9 cellular contexts compared by ENCODE assay signal in the genomic region with DNA sequence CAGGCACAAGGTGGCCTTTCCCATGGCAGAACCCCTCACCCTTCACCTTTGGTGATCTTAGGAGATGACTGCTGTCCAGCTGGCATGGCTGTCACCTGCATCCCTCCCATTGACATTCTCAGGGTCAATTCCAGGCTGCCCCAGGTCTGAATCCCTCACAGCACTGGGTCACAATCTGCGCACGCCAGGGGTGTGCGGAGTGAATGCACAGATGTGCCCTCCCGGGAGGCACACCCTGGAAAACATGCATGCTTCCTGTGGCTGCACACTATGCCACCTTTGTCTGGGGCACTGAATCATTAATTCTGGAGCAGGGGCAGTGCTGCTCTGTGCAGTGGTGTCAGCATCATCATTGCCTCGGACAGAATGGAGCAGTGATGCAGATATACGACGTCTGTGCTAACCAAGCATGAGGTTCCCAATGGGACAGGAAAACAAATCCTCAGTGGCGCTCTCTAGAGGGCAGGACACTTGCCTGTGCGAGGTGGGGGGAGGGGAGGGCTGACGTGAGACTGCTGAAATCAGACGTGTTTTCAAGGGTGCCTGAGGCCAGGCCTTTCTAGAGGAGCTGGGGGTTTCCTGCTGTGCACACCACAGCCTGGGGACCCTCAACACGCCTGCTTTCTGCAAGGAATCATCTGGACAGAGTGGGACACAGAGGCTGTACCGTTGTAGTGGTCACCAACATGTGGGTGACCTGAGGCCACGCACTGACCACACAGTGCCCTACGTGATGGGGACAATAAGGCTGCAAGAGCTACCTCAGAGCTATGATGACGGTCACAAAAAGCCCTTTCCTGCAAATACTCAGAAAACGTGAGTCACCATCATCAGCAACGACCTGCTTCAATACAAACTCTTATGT.
A peak's percentile ranks its signal among the peaks of the same experiment; 100 is the strongest.
DNase-seq lines count a peak whose midpoint lies in the region; ATAC-seq and TF ChIP-seq lines count a peak whose summit lies in the region.
"Had no signal": no experiment of that assay in that cellular context is flagged by ENCODE, and none has a peak within 500 bp of the region (broad histone marks: within the 10 kb centered on the region; RNA-seq: fewer than 3 reads in every experiment).

No MANE protein-coding gene starts in this region.

- no peak overlapping the region for H2BK5ac ChIP-seq in H9 (ENCODE audit: insufficient read length, low read length)

- no peaks in the 10 kb centered on the region for H3K4me1 ChIP-seq in H9 (ENCODE audit: insufficient read depth, low read length)
- H3K4me1 ChIP-seq in neural progenitor cell = peaks cover 10% of the 10 kb centered on the region

- no peak overlapping the region for H2BK12ac ChIP-seq in H9 (ENCODE audit: insufficient read length, low read depth, low read length)

- H4K20me1 ChIP-seq in H9 (ENCODE audit: control insufficient read depth, insufficient read depth, insufficient read length) (no peaks in the 10 kb centered on the region), neural progenitor cell (ENCODE audit: low read depth) (peaks cover 26% of the 10 kb centered on the region)

- H3K4me3 ChIP-seq in neural progenitor cell = no peak overlapping the region

- H3K18ac ChIP-seq in H9 (ENCODE audit: insufficient read length, low read depth, low read length) = no peak overlapping the region

- no peak overlapping the region for H4K8ac ChIP-seq in H9 (replicated peaks; ENCODE audit: insufficient read length, low read depth, low read length)

- H3K56ac ChIP-seq in H9 (ENCODE audit: insufficient read length, low read depth, low read length) = no peak overlapping the region

- no peaks in the 10 kb centered on the region for H3K23me2 ChIP-seq in H9 (ENCODE audit: insufficient read length, low read depth, low read length, poor library complexity, severe bottlenecking)

- H3K9ac ChIP-seq in H9 (ENCODE audit: extremely low read depth, insufficient read length, low read length) = no peak overlapping the region
- H3K9ac ChIP-seq in neural progenitor cell = no peak overlapping the region

- H3K27me3 ChIP-seq in H9 (ENCODE audit: insufficient read depth, low read length) = no peaks in the 10 kb centered on the region
- H3K27me3 ChIP-seq in neural progenitor cell = no peaks in the 10 kb centered on the region

- no peak overlapping the region for H3T11ph ChIP-seq in H9 (ENCODE audit: low read length)

- no peak overlapping the region for H4K91ac ChIP-seq in H9 (ENCODE audit: insufficient read length, low read depth, low read length)

- peaks cover 7% of the 10 kb centered on the region for H3K36me3 Mint-ChIP-seq in T-helper 2 cell treated with Interferon-gamma antibody and Interleukin-4, amounts not matched to agents 5 μg/mL and 100 μg/mL, for 36 hours (ENCODE audit: low read depth)
- H3K36me3 Mint-ChIP-seq in H9 (ENCODE audit: insufficient read depth in 1 of 3, low read depth in 3 of 3) (no peaks in the 10 kb centered on the region), neural progenitor cell (peaks cover 17% of the 10 kb centered on the region)

- H3K4me1 Mint-ChIP-seq in T-helper 2 cell treated with Interferon-gamma antibody and Interleukin-4, amounts not matched to agents 5 μg/mL and 100 μg/mL, for 36 hours (ENCODE audit: low read depth) = peaks cover 16% of the 10 kb centered on the region
- peaks cover 22 to 29% of the 10 kb centered on the region in 2 experiments for H3K4me1 Mint-ChIP-seq in H9
- H3K4me1 Mint-ChIP-seq in neural progenitor cell = peaks cover 20% of the 10 kb centered on the region

- no peaks in the 10 kb centered on the region for H3K79me1 ChIP-seq in H9 (ENCODE audit: insufficient read depth, low read depth, low read length, poor library complexity, severe bottlenecking)

- no peaks in the 10 kb centered on the region for H3K9me3 Mint-ChIP-seq in T-helper 2 cell treated with Interferon-gamma antibody and Interleukin-4, amounts not matched to agents 5 μg/mL and 100 μg/mL, for 36 hours
- no peaks in the 10 kb centered on the region for H3K9me3 Mint-ChIP-seq in H9
- no peaks in the 10 kb centered on the region for H3K9me3 Mint-ChIP-seq in neural progenitor cell

- no peaks in the 10 kb centered on the region for H3K36me3 ChIP-seq in neural progenitor cell

- no peak overlapping the region for H2BK20ac ChIP-seq in H9 (ENCODE audit: low read depth, low read length, poor library complexity, severe bottlenecking)

- no peak overlapping the region for H4K5ac ChIP-seq in H9 (ENCODE audit: insufficient read length, low read depth, low read length)

- TF ChIP-seq CTCF in H9 (conservative IDR thresholded peaks at IDR 0.05) (peak; percentile 59), neural progenitor cell (IDR thresholded peaks at IDR 0.05) (peak; percentile 33)

- no peak overlapping the region for H2AK5ac ChIP-seq in H9 (ENCODE audit: insufficient read length, low read length)

- no peak overlapping the region for H3K4me3 Mint-ChIP-seq in T-helper 2 cell treated with Interferon-gamma antibody and Interleukin-4, amounts not matched to agents 5 μg/mL and 100 μg/mL, for 36 hours
- H3K4me3 Mint-ChIP-seq in H9 (no peak overlapping the region), neural progenitor cell (no peak overlapping the region)

- H2AFZ ChIP-seq in H9 (ENCODE audit: low read length) (no peak overlapping the region), neural progenitor cell (replicated peaks) (no peak overlapping the region)

- H3K4me2 ChIP-seq in H9 (ENCODE audit: insufficient read depth, insufficient read length, low read length) = no peak overlapping the region
- H3K4me2 ChIP-seq in neural progenitor cell = no peak overlapping the region

- H3K14ac ChIP-seq in H9 (ENCODE audit: insufficient read depth, low read length) = no peak overlapping the region

- H3K27ac Mint-ChIP-seq in T-helper 2 cell treated with Interferon-gamma antibody and Interleukin-4, amounts not matched to agents 5 μg/mL and 100 μg/mL, for 36 hours = peak overlapping the region; percentile 47
- H3K27ac Mint-ChIP-seq in H9 = peak overlapping the region in 1 of 3 experiments; percentile 44; a peak in 2 of 7 replicates
- H3K27ac Mint-ChIP-seq in neural progenitor cell = no peak overlapping the region

- H3K27ac ChIP-seq in H9 (ENCODE audit: insufficient read length, low read depth, low read length) (no peak overlapping the region), angular gyrus (ENCODE audit: low read depth, low read length) (peak overlapping the region; percentile 24), neural progenitor cell (no peak overlapping the region)

- H2BK120ac ChIP-seq in H9 (ENCODE audit: low read depth, low read length, poor library complexity, severe bottlenecking) = no peak overlapping the region

- H3F3A ChIP-seq in neural progenitor cell (ENCODE audit: low read depth) = no peaks in the 10 kb centered on the region

- no peak overlapping the region for H3K4ac ChIP-seq in H9 (ENCODE audit: low read depth, low read length)

- H3K9me3 ChIP-seq in H9 (ENCODE audit: control insufficient read depth, low read depth, low read length) (no peaks in the 10 kb centered on the region), neural progenitor cell (ENCODE audit: low read depth) (no peaks in the 10 kb centered on the region)

- H2BK15ac ChIP-seq in H9 (ENCODE audit: low read depth, low read length) = no peak overlapping the region

- DNase-seq in T-helper 2 cell treated with Interferon-gamma antibody and Interleukin-4, amounts not matched to agents 5 μg/mL and 100 μg/mL, for 36 hours (ENCODE audit: low spot score) = no peak
- no peak for DNase-seq in T-helper 2 cell
- peak; percentile 62 for DNase-seq in H9
- DNase-seq in neural progenitor cell (ENCODE audit: low spot score) = peak; percentile 37
- no peak for DNase-seq in SIG-M5 (lab: John Stamatoyannopoulos, UW)
- DNase-seq in putamen (ENCODE audit: low spot score) = no peak
- DNase-seq: islet precursor cell had no signal

- no peaks in the 10 kb centered on the region for H3K27me3 Mint-ChIP-seq in T-helper 2 cell treated with Interferon-gamma antibody and Interleukin-4, amounts not matched to agents 5 μg/mL and 100 μg/mL, for 36 hours (ENCODE audit: low read depth)
- H3K27me3 Mint-ChIP-seq in H9 (ENCODE audit: low read depth) (no peaks in the 10 kb centered on the region), neural progenitor cell (ENCODE audit: insufficient read depth, low read depth) (no peaks in the 10 kb centered on the region)

- no peaks in the 10 kb centered on the region for H3K79me2 ChIP-seq in H9 (ENCODE audit: insufficient read depth, low read length)
- no peaks in the 10 kb centered on the region for H3K79me2 ChIP-seq in neural progenitor cell (ENCODE audit: low read depth)

- no peak for ATAC-seq in HG02970 (IDR thresholded peaks at IDR 0.05; ENCODE audit: low FRiP score, unreplicated experiment)

- WGBS in H9 (ENCODE audit: extremely low coverage, insufficient read length, low lambda C conversion rate) = no CpG with 5 or more reads among the region's 18 CpGs

- no peak overlapping the region for H3K23ac ChIP-seq in H9 (ENCODE audit: insufficient read length, low read depth, low read length)

Comparison
In these comparisons a context has a peak if more than half of its experiments do, and no peak if none do; other contexts are left out.
1. DNase-seq: peak in H9 (single experiment) and neural progenitor cell (single experiment); none in T-helper 2 cell treated with Interferon-gamma antibody and Interleukin-4, amounts not matched to agents 5 μg/mL and 100 μg/mL, for 36 hours (single experiment), T-helper 2 cell (0 of 5), SIG-M5 (single experiment) and putamen (single experiment).